In the genomic region with DNA sequence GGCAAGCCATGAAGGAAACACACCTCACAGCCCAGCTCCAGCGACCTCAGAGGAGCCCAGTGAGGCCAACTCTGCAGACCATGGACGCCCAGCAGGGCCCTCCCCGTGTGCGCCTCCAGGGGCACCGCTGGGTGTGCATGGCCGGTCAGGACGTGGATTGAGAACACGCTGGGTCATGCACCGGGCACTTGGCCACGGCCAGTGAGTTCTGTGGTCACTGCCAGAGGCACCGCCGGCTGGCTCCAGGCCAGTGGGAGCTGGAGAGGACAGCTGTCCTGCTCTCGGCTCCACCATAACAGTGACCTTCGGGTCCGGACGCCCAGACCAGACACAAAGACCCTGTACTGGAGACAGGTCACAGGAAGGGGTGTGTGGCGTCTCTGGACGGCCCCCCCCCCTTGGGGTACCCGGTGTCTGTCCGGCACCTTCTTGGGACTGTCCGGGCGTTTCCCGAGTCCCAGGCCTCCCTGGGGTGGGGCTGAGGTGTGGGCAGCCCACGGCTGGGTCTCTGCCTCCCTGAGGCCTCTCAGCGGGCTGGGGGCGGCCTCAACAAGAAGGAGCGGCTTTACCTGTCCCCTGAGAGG, we compare ENCODE assay signal across 1 cellular context.
TF ChIP-seq lines count a peak whose summit lies in the region.

No MANE protein-coding gene starts in this region.

TF ChIP-seq in SK-N-SH, 30 proteins besides CTCF, POLR2A, EP300 and RAD21 (continued from another document):
- TF ChIP-seq FOXM1 (IDR thresholded peaks at IDR 0.05; ENCODE audit: low read depth) (no peak), RXRA (IDR thresholded peaks at IDR 0.05; ENCODE audit: borderline replicate concordance, low read depth) (no peak), MEF2A (IDR thresholded peaks at IDR 0.05; ENCODE audit: borderline replicate concordance, low read depth) (no peak), USF2 (IDR thresholded peaks at IDR 0.05; ENCODE audit: borderline replicate concordance, low read depth, low read length) (no peak), REST (IDR thresholded peaks at IDR 0.05; ENCODE audit: low read depth, low read length) (no peak), SMC3 (IDR thresholded peaks at IDR 0.05; ENCODE audit: low read depth, low read length) (no peak), CHD2 (IDR thresholded peaks at IDR 0.05; ENCODE audit: low read length, partially characterized antibody) (no peak), RCOR1 (IDR thresholded peaks at IDR 0.05; ENCODE audit: low read length) (no peak), ELF1 (IDR thresholded peaks at IDR 0.05) (no peak)
